1 cellular context compared by ENCODE assay signal in the genomic region with DNA sequence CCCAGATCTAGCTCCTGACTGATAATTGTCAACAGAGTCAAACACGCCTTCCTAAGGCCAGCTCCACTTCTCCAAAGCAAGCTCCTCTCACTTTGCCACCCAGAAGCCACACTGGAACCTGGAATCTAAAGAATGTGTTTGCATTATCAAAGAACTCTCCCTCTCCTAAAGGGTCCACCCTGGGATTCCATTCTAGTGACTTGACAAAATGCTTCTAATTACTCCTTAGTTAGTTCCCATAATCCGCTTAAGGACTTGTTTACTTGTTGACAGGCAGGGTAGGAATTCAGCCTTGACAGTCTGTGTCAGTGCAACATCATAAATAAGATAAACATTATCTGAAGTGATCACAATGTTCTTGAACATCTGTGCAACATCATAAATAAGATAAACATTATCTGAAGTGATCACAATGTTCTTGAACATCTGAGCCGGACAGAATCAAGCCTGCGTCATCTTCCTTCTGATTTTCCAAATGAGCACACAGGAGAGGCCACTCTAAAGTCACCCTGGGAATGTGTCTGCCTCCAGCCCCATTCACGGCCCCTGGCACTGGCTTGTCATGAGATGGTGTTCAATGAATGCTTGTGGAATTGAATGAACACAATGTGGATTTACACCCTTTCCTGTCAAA.
TF ChIP-seq lines count a peak whose summit lies in the region.

No MANE protein-coding gene starts in this region.

TF ChIP-seq in HCT116, 20 proteins besides CTCF, POLR2A, EP300 and RAD21 (continued from another document):
- TF ChIP-seq, protein P1, sequence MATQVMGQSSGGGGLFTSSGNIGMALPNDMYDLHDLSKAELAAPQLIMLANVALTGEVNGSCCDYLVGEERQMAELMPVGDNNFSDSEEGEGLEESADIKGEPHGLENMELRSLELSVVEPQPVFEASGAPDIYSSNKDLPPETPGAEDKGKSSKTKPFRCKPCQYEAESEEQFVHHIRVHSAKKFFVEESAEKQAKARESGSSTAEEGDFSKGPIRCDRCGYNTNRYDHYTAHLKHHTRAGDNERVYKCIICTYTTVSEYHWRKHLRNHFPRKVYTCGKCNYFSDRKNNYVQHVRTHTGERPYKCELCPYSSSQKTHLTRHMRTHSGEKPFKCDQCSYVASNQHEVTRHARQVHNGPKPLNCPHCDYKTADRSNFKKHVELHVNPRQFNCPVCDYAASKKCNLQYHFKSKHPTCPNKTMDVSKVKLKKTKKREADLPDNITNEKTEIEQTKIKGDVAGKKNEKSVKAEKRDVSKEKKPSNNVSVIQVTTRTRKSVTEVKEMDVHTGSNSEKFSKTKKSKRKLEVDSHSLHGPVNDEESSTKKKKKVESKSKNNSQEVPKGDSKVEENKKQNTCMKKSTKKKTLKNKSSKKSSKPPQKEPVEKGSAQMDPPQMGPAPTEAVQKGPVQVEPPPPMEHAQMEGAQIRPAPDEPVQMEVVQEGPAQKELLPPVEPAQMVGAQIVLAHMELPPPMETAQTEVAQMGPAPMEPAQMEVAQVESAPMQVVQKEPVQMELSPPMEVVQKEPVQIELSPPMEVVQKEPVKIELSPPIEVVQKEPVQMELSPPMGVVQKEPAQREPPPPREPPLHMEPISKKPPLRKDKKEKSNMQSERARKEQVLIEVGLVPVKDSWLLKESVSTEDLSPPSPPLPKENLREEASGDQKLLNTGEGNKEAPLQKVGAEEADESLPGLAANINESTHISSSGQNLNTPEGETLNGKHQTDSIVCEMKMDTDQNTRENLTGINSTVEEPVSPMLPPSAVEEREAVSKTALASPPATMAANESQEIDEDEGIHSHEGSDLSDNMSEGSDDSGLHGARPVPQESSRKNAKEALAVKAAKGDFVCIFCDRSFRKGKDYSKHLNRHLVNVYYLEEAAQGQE (IDR thresholded peaks at IDR 0.05; ENCODE audit: low read depth) = no peak
